In genomic region chr12:100553851-100554404, GRCh38 we compare ENCODE assay signal across 18 cellular contexts. TPM values are rescaled to one million over a fixed set of nuclear protein-coding genes. Genes with fewer than 3 reads are reported as not detected.
A peak's percentile ranks its signal among the peaks of the same experiment; 100 is the strongest.
DNase-seq lines count a peak whose midpoint lies in the region; ATAC-seq, FAIRE-seq and TF ChIP-seq lines count a peak whose summit lies in the region.
"Had no signal": no experiment of that assay in that cellular context is flagged by ENCODE, and none has a peak within 500 bp of the region (broad histone marks: within the 10 kb centered on the region; RNA-seq: fewer than 3 reads in every experiment).

No MANE protein-coding gene starts in this region.

- H3K79me2 ChIP-seq in H1 (ENCODE audit: control insufficient read depth in 1 of 2, insufficient read depth in 2 of 2, low read length in 2 of 2), result no peaks in the 10 kb centered on the region

- no peak overlapping the region for H3K4ac ChIP-seq in H1 (replicated peaks; ENCODE audit: insufficient read length, low read depth, low read length)

- no peak overlapping the region for H2AK5ac ChIP-seq in H1 (ENCODE audit: low read depth, low read length)

- H3K27ac ChIP-seq in H1 (ENCODE audit: low read depth, low read length) (no peak overlapping the region), psoas muscle (no peak overlapping the region), spleen (no peak overlapping the region)
- no peak overlapping the region for H3K27ac ChIP-seq in naive thymus-derived CD4-positive, alpha-beta T cell (ENCODE audit: low read depth, low read length)
- H3K27ac ChIP-seq: gastrocnemius medialis, transverse colon had no signal

- H3K9me3 ChIP-seq in H1 (ENCODE audit: insufficient read depth in 2 of 2, low read depth in 1 of 2, low read length in 1 of 2) (no peaks in the 10 kb centered on the region), psoas muscle (no peaks in the 10 kb centered on the region), spleen (no peaks in the 10 kb centered on the region)
- no peaks in the 10 kb centered on the region for H3K9me3 ChIP-seq in naive thymus-derived CD4-positive, alpha-beta T cell (ENCODE audit: control insufficient read depth in 2 of 3, low read length in 3 of 3)
- H3K9me3 ChIP-seq: gastrocnemius medialis, HAP-1, transverse colon had no signal

- CTCF ChIA-PET in H1 (lab: Charles Lee; ENCODE audit: partially characterized antibody), result interaction anchor here (0.6 to 4.6 kb wide), 38 partner anchors 10 to 319 kb away, joined by 3 to 94 read pairs (median 4); partner anchors contain the start of genes GAS2L3 and SLC17A8
- CTCF ChIA-PET in naive thymus-derived CD4-positive, alpha-beta T cell (lab: Charles Lee), result interaction anchor here (1.1 to 1.8 kb wide), 2 partner anchors 15 to 319 kb away, joined by 4 to 5 read pairs; no protein-coding TSS in a partner anchor
- CTCF ChIA-PET in activated CD8-positive, alpha-beta memory T cell treated with anti-CD3 and anti-CD28 coated beads, Interleukin-2, amount 10 ng/mL, durations not matched to agents 7 days and 5 days (lab: Charles Lee), result interaction anchor here (0.6 to 3.5 kb wide), 3 partner anchors 319 to 425 kb away, joined by 3 to 12 read pairs (median 3); no protein-coding TSS in a partner anchor

- H3K36me3 Mint-ChIP-seq in naive thymus-derived CD4-positive, alpha-beta T cell, result no peaks in the 10 kb centered on the region
- no peaks in the 10 kb centered on the region for H3K36me3 Mint-ChIP-seq in activated CD8-positive, alpha-beta memory T cell treated with anti-CD3 and anti-CD28 coated beads, Interleukin-2, amount 10 ng/mL, durations not matched to agents 7 days and 5 days
- H3K36me3 Mint-ChIP-seq: stimulated activated effector memory CD8-positive, alpha-beta T cell treated with anti-CD3 and anti-CD28 coated beads, Interleukin-12 subunit alpha, Interleukin-12 subunit beta, amount 100 ng/mL, for 72 hours had no signal

- 0 out of 2 replicates have a peak overlapping the region, but pooled peaks have one; percentile 18 for H2BK12ac ChIP-seq in H1 (ENCODE audit: low read depth, low read length)

- no peak overlapping the region for H3K18ac ChIP-seq in H1 (ENCODE audit: extremely low read depth, low read length)

- no peak overlapping the region for H4K91ac ChIP-seq in H1 (replicated peaks; ENCODE audit: insufficient read length, low read length)

- H2BK20ac ChIP-seq in H1 (ENCODE audit: low read length), result no peak overlapping the region

- no peak overlapping the region for H3K4me2 ChIP-seq in H1 (ENCODE audit: insufficient read depth in 1 of 2, low read depth in 2 of 2, low read length in 2 of 2)
- H3K4me2 ChIP-seq: smooth muscle cell had no signal

- no peak for TF ChIP-seq RAD21 in H1 (IDR thresholded peaks at IDR 0.05 in 1 of 2, conservative IDR thresholded peaks at IDR 0.05 in 1 of 2; ENCODE audit: low read depth in 2 of 2, low read length in 2 of 2)

- no peak for TF ChIP-seq EP300 in H1 (IDR thresholded peaks at IDR 0.05; ENCODE audit: borderline replicate concordance in 1 of 2, low read depth in 2 of 2, low read length in 2 of 2)

- TF ChIP-seq CTCF in H1 (IDR thresholded peaks at IDR 0.05; ENCODE audit: control extremely low read depth in 1 of 3, insufficient read depth in 1 of 3, low read depth in 1 of 3, low read length in 3 of 3) (no peak), psoas muscle (IDR thresholded peaks at IDR 0.05) (no peak), spleen (IDR thresholded peaks at IDR 0.05 in 8 of 11, conservative IDR thresholded peaks at IDR 0.05 in 3 of 11) (no peak)

- H3K36me3 ChIP-seq in H1 (ENCODE audit: control insufficient read depth in 2 of 4, insufficient read depth in 4 of 4, low read length in 3 of 4) (no peaks in the 10 kb centered on the region), psoas muscle (ENCODE audit: insufficient read depth in 1 of 2, low read depth in 1 of 2) (no peaks in the 10 kb centered on the region), spleen (no peaks in the 10 kb centered on the region)
- no peaks in the 10 kb centered on the region for H3K36me3 ChIP-seq in naive thymus-derived CD4-positive, alpha-beta T cell (ENCODE audit: control insufficient read depth in 2 of 3, insufficient read depth in 3 of 3, low read length in 3 of 3)
- H3K36me3 ChIP-seq: gastrocnemius medialis, HAP-1, transverse colon had no signal

- H3K4me1 ChIP-seq in H1 (replicated peaks in 1 of 4; ENCODE audit: control insufficient read depth in 3 of 4, insufficient read depth in 4 of 4, low read length in 3 of 4), result no peaks in the 10 kb centered on the region
- H3K4me1 ChIP-seq in naive thymus-derived CD4-positive, alpha-beta T cell (ENCODE audit: control insufficient read depth in 2 of 2, insufficient read depth in 2 of 2, low read length in 2 of 2), result no peaks in the 10 kb centered on the region
- peaks cover 3% of the 10 kb centered on the region for H3K4me1 ChIP-seq in psoas muscle
- H3K4me1 ChIP-seq in spleen, result no peaks in the 10 kb centered on the region
- H3K4me1 ChIP-seq: gastrocnemius medialis had no signal

- H2AFZ ChIP-seq in H1 (ENCODE audit: low read length), result peak overlapping the region; percentile 25

- no peak overlapping the region for H2BK120ac ChIP-seq in H1 (replicated peaks; ENCODE audit: low read depth, low read length)

- no peaks in the 10 kb centered on the region for H3K4me1 Mint-ChIP-seq in naive thymus-derived CD4-positive, alpha-beta T cell
- no peaks in the 10 kb centered on the region for H3K4me1 Mint-ChIP-seq in activated CD8-positive, alpha-beta memory T cell treated with anti-CD3 and anti-CD28 coated beads, Interleukin-2, amount 10 ng/mL, durations not matched to agents 7 days and 5 days
- H3K4me1 Mint-ChIP-seq: activated CD4-positive, alpha-beta T cell treated with anti-CD3 and anti-CD28 coated beads, Interleukin-2, amount 10 ng/mL, durations not matched to agents 7 days and 5 days; stimulated activated effector memory CD8-positive, alpha-beta T cell treated with anti-CD3 and anti-CD28 coated beads, Interleukin-12 subunit alpha, Interleukin-12 subunit beta, amount 100 ng/mL, for 72 hours had no signal

- H3K23ac ChIP-seq in H1 (ENCODE audit: insufficient read length), result no peak overlapping the region

- H3K79me1 ChIP-seq in H1 (ENCODE audit: low read depth, low read length), result no peaks in the 10 kb centered on the region

- no peak overlapping the region for H2BK5ac ChIP-seq in H1 (ENCODE audit: low read depth, low read length)

- H4K8ac ChIP-seq in H1 (ENCODE audit: extremely low read depth, insufficient read depth, low read length), result no peak overlapping the region

- 87% methylated on average over 3 of the region's 3 CpGs; no CpG with 5 or more reads in 1 of the 2 experiments for WGBS in H1 (ENCODE audit: extremely low coverage in 1 of 2, insufficient coverage in 1 of 2, insufficient read length in 1 of 2, insufficient replicate concordance in 2 of 2, low coverage in 1 of 2, low lambda C conversion rate in 2 of 2, missing lambda C conversion rate in 1 of 2), 2 experiments
- 39 to 42% (median 40%) methylated on average over 3 of the region's 3 CpGs for WGBS in psoas muscle, 3 donors
- 42 to 72% (median 69%) methylated on average over 3 of the region's 3 CpGs for WGBS in spleen, 5 donors

- peaks cover 0 to 1% (median 0%) of the 10 kb centered on the region in 11 donors for H3K9me3 Mint-ChIP-seq in naive thymus-derived CD4-positive, alpha-beta T cell
- H3K9me3 Mint-ChIP-seq in activated CD8-positive, alpha-beta memory T cell treated with anti-CD3 and anti-CD28 coated beads, Interleukin-2, amount 10 ng/mL, durations not matched to agents 7 days and 5 days (ENCODE audit: low read depth), result no peaks in the 10 kb centered on the region
- H3K9me3 Mint-ChIP-seq: activated CD4-positive, alpha-beta T cell treated with anti-CD3 and anti-CD28 coated beads, Interleukin-2, amount 10 ng/mL, durations not matched to agents 7 days and 5 days; activated T-cell treated with anti-CD3 and anti-CD28 coated beads, Interleukin-2, amount 50 U/mL, for 4 hours; CD4-positive, alpha-beta T cell; stimulated activated effector memory CD8-positive, alpha-beta T cell treated with anti-CD3 and anti-CD28 coated beads, Interleukin-12 subunit alpha, Interleukin-12 subunit beta, amount 100 ng/mL, for 72 hours had no signal

- H3K4me3 ChIP-seq in H1 (ENCODE audit: extremely low read depth in 1 of 4, insufficient read depth in 2 of 4, low read depth in 3 of 4, low read length in 4 of 4) (no peak overlapping the region), psoas muscle (no peak overlapping the region), spleen (no peak overlapping the region)
- H3K4me3 ChIP-seq in naive thymus-derived CD4-positive, alpha-beta T cell (ENCODE audit: low read length), result no peak overlapping the region
- H3K4me3 ChIP-seq: gastrocnemius medialis, HAP-1, smooth muscle cell, transverse colon had no signal

- H3K27me3 Mint-ChIP-seq in naive thymus-derived CD4-positive, alpha-beta T cell, result peaks cover 0 to 18% (median 5%) of the 10 kb centered on the region in 5 donors
- peaks cover 3% of the 10 kb centered on the region for H3K27me3 Mint-ChIP-seq in activated CD8-positive, alpha-beta memory T cell treated with anti-CD3 and anti-CD28 coated beads, Interleukin-2, amount 10 ng/mL, durations not matched to agents 7 days and 5 days
- H3K27me3 Mint-ChIP-seq: activated CD4-positive, alpha-beta T cell treated with anti-CD3 and anti-CD28 coated beads, Interleukin-2, amount 10 ng/mL, durations not matched to agents 7 days and 5 days had no signal

- H3K56ac ChIP-seq in H1 (replicated peaks; ENCODE audit: insufficient read length, low read depth, low read length), result no peak overlapping the region

- no peak overlapping the region for H3K4me3 Mint-ChIP-seq in naive thymus-derived CD4-positive, alpha-beta T cell
- H3K4me3 Mint-ChIP-seq in activated CD8-positive, alpha-beta memory T cell treated with anti-CD3 and anti-CD28 coated beads, Interleukin-2, amount 10 ng/mL, durations not matched to agents 7 days and 5 days, result no peak overlapping the region
- H3K4me3 Mint-ChIP-seq: activated CD4-positive, alpha-beta T cell treated with anti-CD3 and anti-CD28 coated beads, Interleukin-2, amount 10 ng/mL, durations not matched to agents 7 days and 5 days; activated T-cell treated with anti-CD3 and anti-CD28 coated beads, Interleukin-2, amount 50 U/mL, for 4 hours; CD4-positive, alpha-beta T cell; endodermal cell; stimulated activated effector memory CD8-positive, alpha-beta T cell treated with anti-CD3 and anti-CD28 coated beads, Interleukin-12 subunit alpha, Interleukin-12 subunit beta, amount 100 ng/mL, for 72 hours had no signal

- DNase-seq in EH (ENCODE audit: low read depth) (peak; percentile 13), NCI-H82 treated with DMSO at 0.1 percent for 48 hours (lab: John Stamatoyannopoulos, UW; ENCODE audit: unreplicated experiment) (peak; percentile 47), H1 (ENCODE audit: low read depth in 1 of 2, low spot score in 2 of 2) (no peak), psoas muscle (no peak), left ventricle myocardium superior (no peak), spleen (no peak)
- DNase-seq in naive thymus-derived CD4-positive, alpha-beta T cell, result no peak
- no peak for DNase-seq in activated CD8-positive, alpha-beta memory T cell treated with anti-CD3 and anti-CD28 coated beads, Interleukin-2, amount 10 ng/mL, durations not matched to agents 7 days and 5 days
- DNase-seq: activated T-cell treated with anti-CD3 and anti-CD28 coated beads, Interleukin-2, amount 50 U/mL, for 4 hours; CD4-positive, alpha-beta T cell; gastrocnemius medialis; transverse colon had no signal

- H3K9ac ChIP-seq in H1 (replicated peaks in 1 of 4; ENCODE audit: extremely low read depth in 1 of 4, low read depth in 3 of 4, low read length in 3 of 4), result no peak overlapping the region

- intact Hi-C loops in naive thymus-derived CD4-positive, alpha-beta T cell (cut with micrococcal nuclease), result loop anchor here (1.0 to 5.0 kb wide), 4 partner anchors 320 to 742 kb away; partner anchors contain the start of gene BLTP3B (in 1 of the 2)
- intact Hi-C loops in psoas muscle (cut with DNase I) (loop anchor here (5.0 to 10.0 kb wide), 3 partner anchors 207 to 322 kb away; no protein-coding TSS in a partner anchor), left ventricle myocardium superior (cut with micrococcal nuclease) (loop anchor here (10.0 kb wide), 1 partner anchor 209 kb away; no protein-coding TSS in a partner anchor), spleen (cut with DNase I; ENCODE audit: low total_unique reads) (loop anchor here (10.0 kb wide), 2 partner anchors 199 to 319 kb away; partner anchors contain the start of gene SLC17A8)

- no peak overlapping the region for H2BK15ac ChIP-seq in H1 (ENCODE audit: low read length)

- FAIRE-seq in H1 (lab: Jason Lieb, UNC), result no peak
- FAIRE-seq: GM12891 had no signal

- no peak overlapping the region for H3K14ac ChIP-seq in H1 (ENCODE audit: insufficient read length)

- H3K27ac Mint-ChIP-seq in naive thymus-derived CD4-positive, alpha-beta T cell, result no peak overlapping the region
- H3K27ac Mint-ChIP-seq in activated CD8-positive, alpha-beta memory T cell treated with anti-CD3 and anti-CD28 coated beads, Interleukin-2, amount 10 ng/mL, durations not matched to agents 7 days and 5 days, result no peak overlapping the region
- H3K27ac Mint-ChIP-seq: activated CD4-positive, alpha-beta T cell treated with anti-CD3 and anti-CD28 coated beads, Interleukin-2, amount 10 ng/mL, durations not matched to agents 7 days and 5 days; CD4-positive, alpha-beta T cell; endodermal cell; stimulated activated effector memory CD8-positive, alpha-beta T cell treated with anti-CD3 and anti-CD28 coated beads, Interleukin-12 subunit alpha, Interleukin-12 subunit beta, amount 100 ng/mL, for 72 hours had no signal

- no peak for TF ChIP-seq POLR2A in H1 (IDR thresholded peaks at IDR 0.05; ENCODE audit: control extremely low read depth in 1 of 2, low read depth in 2 of 2, low read length in 2 of 2)
- TF ChIP-seq POLR2A in spleen (IDR thresholded peaks at IDR 0.05), result no peak

- POLR2A ChIA-PET in H1 (lab: Charles Lee; ENCODE audit: partially characterized antibody), result interaction anchor here (1.4 kb wide), 1 partner anchor 308 kb away, joined by 3 read pairs; no protein-coding TSS in a partner anchor
- POLR2A ChIA-PET in naive thymus-derived CD4-positive, alpha-beta T cell (lab: Charles Lee), result no interaction called here

- ATAC-seq in naive thymus-derived CD4-positive, alpha-beta T cell, result peak; percentile 6
- ATAC-seq in activated CD8-positive, alpha-beta memory T cell treated with anti-CD3 and anti-CD28 coated beads, Interleukin-2, amount 10 ng/mL, durations not matched to agents 7 days and 5 days, result no peak
- ATAC-seq in psoas muscle (no peak), left ventricle myocardium superior (no peak)
- ATAC-seq: activated T-cell treated with anti-CD3 and anti-CD28 coated beads, Interleukin-2, amount 50 U/mL, for 4 hours; stimulated activated effector memory CD8-positive, alpha-beta T cell treated with anti-CD3 and anti-CD28 coated beads, Interleukin-12 subunit alpha, Interleukin-12 subunit beta, amount 100 ng/mL, for 72 hours had no signal

- H3K27me3 ChIP-seq in H1 (replicated peaks in 1 of 4; ENCODE audit: control insufficient read depth in 3 of 4, extremely low read depth in 1 of 4, insufficient read depth in 3 of 4, low read length in 3 of 4) (peaks cover 0 to 1% (median 0%) of the 10 kb centered on the region in 4 experiments; a peak in 1 of 7 replicates), psoas muscle (ENCODE audit: insufficient read depth in 3 of 3, low read length in 2 of 3) (no peaks in the 10 kb centered on the region), spleen (replicated peaks in 1 of 7) (no peaks in the 10 kb centered on the region)
- no peaks in the 10 kb centered on the region for H3K27me3 ChIP-seq in naive thymus-derived CD4-positive, alpha-beta T cell (ENCODE audit: control insufficient read depth in 2 of 2, insufficient read depth in 2 of 2, low read length in 2 of 2)
- H3K27me3 ChIP-seq: gastrocnemius medialis, transverse colon had no signal

- H4K5ac ChIP-seq in H1 (ENCODE audit: insufficient read length, low read depth, low read length), result no peak overlapping the region

- H4K20me1 ChIP-seq in H1 (replicated peaks in 1 of 2; ENCODE audit: control insufficient read depth in 1 of 2, insufficient read depth in 2 of 2, low read length in 2 of 2), result no peaks in the 10 kb centered on the region

- no peaks in the 10 kb centered on the region for H3K23me2 ChIP-seq in H1 (ENCODE audit: low read depth, low read length)

RNA-seq across cellular contexts. Expression of gene GAS2L3, which starts 19.6 kb away (rescaled TPM):
- 19.1 and 19.3 TPM in 2 replicates for total RNA-seq in H1 (2021; fragmentation: NEBNext Ultra II Directional; extraction: Animal tissue kit (Norgen Biotek cat#: 25700))
- polyA plus RNA-seq in H1 (2011; rRNA removed) (1.6 and 2.1 TPM in 2 replicates), psoas muscle (under 1 TPM; 0.26 to 0.61 (median 0.45) TPM), spleen (1 to 10 TPM in 1 of 3 donors, under 1 TPM in 2; 0.49 to 2.3 (median 0.52) TPM)
- 3.1 TPM for polyA plus RNA-seq in H1 (2011; cell fraction: cytosol; rRNA removed)
- 3.4 TPM for polyA plus RNA-seq in H1 (2011; cell fraction: nucleus; rRNA removed)
- polyA plus RNA-seq in H1 (2012, experiment 1 of 2), result 3.6 to 8.3 TPM (median 4.9 TPM) in 4 replicates
- 0.41 TPM for polyA plus RNA-seq in H1 (2012, experiment 2 of 2)
- 15.5 TPM for polyA plus RNA-seq in H1 (2013, experiment 1 of 2)
- 17.4 TPM for polyA plus RNA-seq in H1 (2013, experiment 2 of 2)
- 4.6 and 11.2 TPM in 2 replicates for polyA minus RNA-seq in H1 (2011; rRNA and poly(A)+ RNA removed)
- 5.5 TPM for polyA minus RNA-seq in H1 (2011; cell fraction: cytosol; rRNA and poly(A)+ RNA removed)
- polyA minus RNA-seq in H1 (2011; cell fraction: nucleus; rRNA and poly(A)+ RNA removed), result 39.2 TPM
- 1 to 10 TPM in 2 of 5 experiments, under 1 TPM in 3; 0.08 to 4.9 (median 0.16) TPM for total RNA-seq in naive thymus-derived CD4-positive, alpha-beta T cell
- not detected for polyA plus RNA-seq in naive thymus-derived CD4-positive, alpha-beta T cell
- 1 to 10 TPM; 2.6 to 3.8 TPM for total RNA-seq in activated CD8-positive, alpha-beta memory T cell treated with anti-CD3 and anti-CD28 coated beads, Interleukin-2, amount 10 ng/mL, durations not matched to agents 7 days and 5 days
- total RNA-seq in psoas muscle (1 to 10 TPM in 2 of 4 donors, under 1 TPM in 2; 0.38 to 1.8 (median 1.3) TPM), left ventricle myocardium superior (2.5 TPM), spleen (10 to 100 TPM in 1 of 7 donors, 1 to 10 TPM in 6; 5.4 to 10.8 (median 6.7) TPM)
- total RNA-seq: activated T-cell treated with anti-CD3 and anti-CD28 coated beads, Interleukin-2, amount 50 U/mL, for 4 hours had no signal

Comparison
In these comparisons a context has a peak if more than half of its experiments do, and no peak if none do; other contexts are left out.
1. DNase-seq: peak in EH (single experiment) and NCI-H82 treated with DMSO at 0.1 percent for 48 hours (single experiment); none in H1 (0 of 2), naive thymus-derived CD4-positive, alpha-beta T cell (0 of 9), activated CD8-positive, alpha-beta memory T cell treated with anti-CD3 and anti-CD28 coated beads, Interleukin-2, amount 10 ng/mL, durations not matched to agents 7 days and 5 days (single experiment), psoas muscle (0 of 2), left ventricle myocardium superior (single experiment) and spleen (single experiment).